20 cellular contexts compared by ENCODE assay signal in the genomic region with DNA sequence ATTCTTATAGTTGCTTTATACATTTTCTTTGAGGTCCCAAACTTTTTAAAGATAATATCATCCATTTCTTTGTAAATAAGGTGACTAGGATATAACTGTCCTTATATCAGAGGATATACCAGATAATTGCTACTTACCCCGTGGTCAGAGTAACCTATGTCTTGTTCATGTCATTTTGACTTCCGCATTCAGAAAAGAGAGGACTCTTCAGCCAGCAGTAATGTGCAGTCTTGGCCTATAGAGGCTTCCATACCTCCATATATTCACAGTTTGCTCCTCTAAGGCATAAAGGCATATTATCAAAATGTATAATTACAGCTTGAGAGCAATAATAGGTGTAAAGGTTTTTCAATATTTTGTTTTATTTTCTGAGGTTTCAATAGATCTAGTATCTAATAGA.
"Had no signal": no experiment of that assay in that cellular context is flagged by ENCODE, and none has a peak within 500 bp of the region (broad histone marks: within the 10 kb centered on the region; RNA-seq: fewer than 3 reads in every experiment).

No MANE protein-coding gene starts in this region.

- H3K4me3 ChIP-seq: K562 had no signal

- FAIRE-seq: K562 had no signal

- DNase-seq: MV-4-11; NCI-H1048; NCI-H1105; NCI-H1417; NCI-H1436 treated with DMSO at 0.1 percent for 48 hours; NCI-H1694; NCI-H187 treated with DMSO at 0.1 percent for 48 hours; NCI-H2029 treated with DMSO at 0.1 percent for 48 hours; NCI-H2171; NCI-H226; NCI-H446; NCI-H510A; NCI-H524 treated with DMSO at 0.1 percent for 48 hours; NCI-H69; NCI-H774; NK-92 treated with Interleukin-12 subunit alpha and Interleukin-12 subunit beta, amount 100 ng/mL, for 24 hours; SHP77; SK-N-SH; T-helper 1 cell had no signal
